12 cellular contexts compared by ENCODE assay signal in genomic region chr5:179837076-179838011, GRCh38. TPM values are rescaled to one million over a fixed set of nuclear protein-coding genes. Genes with fewer than 3 reads are reported as not detected.
DNase-seq lines count a peak whose midpoint lies in the region; ATAC-seq lines count a peak whose summit lies in the region.
"Had no signal": no experiment of that assay in that cellular context is flagged by ENCODE, and none has a peak within 500 bp of the region (broad histone marks: within the 10 kb centered on the region; RNA-seq: fewer than 3 reads in every experiment).

No MANE protein-coding gene starts in this region.

- H3K27ac Mint-ChIP-seq in activated CD4-positive, alpha-beta T cell treated with anti-CD3 and anti-CD28 coated beads for 36 hours, result peak overlapping the region; percentile 89
- peak overlapping the region; percentile 89 for H3K27ac Mint-ChIP-seq in activated T-helper 2 cell treated with anti-CD3 and anti-CD28 coated beads, Interferon-gamma antibody, Interleukin-2, Interleukin-4, amounts not matched to agents 10 μg/mL and 5 μg/mL and 100 μg/mL, durations not matched to agents 14 hours and 24 hours and 36 hours
- H3K27ac Mint-ChIP-seq in stimulated activated memory B cell treated with anti-CD40 and anti-IgM and Interleukin-4, amounts not matched to agents 10 μg/mL and 1 μg/mL and 100 μg/mL, for 72 hours, result peak overlapping the region; percentile 79
- H3K27ac Mint-ChIP-seq: dendritic cell treated with granulocyte-macrophage colony-stimulating factor and Interleukin-4, amounts not matched to agents 40 ng/mL and 50 ng/mL, for 4 days had no signal

- ATAC-seq in activated CD4-positive, alpha-beta T cell treated with anti-CD3 and anti-CD28 coated beads for 36 hours, result no peak
- ATAC-seq in left ventricle myocardium superior, result peak; percentile 13
- peak; percentile 27 for ATAC-seq in stimulated activated memory B cell treated with anti-CD40 and anti-IgM and Interleukin-4, amounts not matched to agents 10 μg/mL and 1 μg/mL and 100 μg/mL, for 72 hours

- H3K9me3 Mint-ChIP-seq in activated CD4-positive, alpha-beta T cell treated with anti-CD3 and anti-CD28 coated beads for 36 hours (ENCODE audit: low read depth), result no peaks in the 10 kb centered on the region
- no peaks in the 10 kb centered on the region for H3K9me3 Mint-ChIP-seq in activated T-helper 2 cell treated with anti-CD3 and anti-CD28 coated beads, Interferon-gamma antibody, Interleukin-2, Interleukin-4, amounts not matched to agents 10 μg/mL and 5 μg/mL and 100 μg/mL, durations not matched to agents 14 hours and 24 hours and 36 hours
- no peaks in the 10 kb centered on the region for H3K9me3 Mint-ChIP-seq in stimulated activated memory B cell treated with anti-CD40 and anti-IgM and Interleukin-4, amounts not matched to agents 10 μg/mL and 1 μg/mL and 100 μg/mL, for 72 hours
- H3K9me3 Mint-ChIP-seq: dendritic cell treated with granulocyte-macrophage colony-stimulating factor and Interleukin-4, amounts not matched to agents 40 ng/mL and 50 ng/mL, for 4 days had no signal

- peaks cover 44% of the 10 kb centered on the region for H3K36me3 Mint-ChIP-seq in activated CD4-positive, alpha-beta T cell treated with anti-CD3 and anti-CD28 coated beads for 36 hours (ENCODE audit: low read depth)
- peaks cover 67% of the 10 kb centered on the region for H3K36me3 Mint-ChIP-seq in activated T-helper 2 cell treated with anti-CD3 and anti-CD28 coated beads, Interferon-gamma antibody, Interleukin-2, Interleukin-4, amounts not matched to agents 10 μg/mL and 5 μg/mL and 100 μg/mL, durations not matched to agents 14 hours and 24 hours and 36 hours (ENCODE audit: low read depth)
- peaks cover 65% of the 10 kb centered on the region for H3K36me3 Mint-ChIP-seq in stimulated activated memory B cell treated with anti-CD40 and anti-IgM and Interleukin-4, amounts not matched to agents 10 μg/mL and 1 μg/mL and 100 μg/mL, for 72 hours

- H3K27me3 Mint-ChIP-seq in activated CD4-positive, alpha-beta T cell treated with anti-CD3 and anti-CD28 coated beads for 36 hours, result no peaks in the 10 kb centered on the region
- no peaks in the 10 kb centered on the region for H3K27me3 Mint-ChIP-seq in activated T-helper 2 cell treated with anti-CD3 and anti-CD28 coated beads, Interferon-gamma antibody, Interleukin-2, Interleukin-4, amounts not matched to agents 10 μg/mL and 5 μg/mL and 100 μg/mL, durations not matched to agents 14 hours and 24 hours and 36 hours (ENCODE audit: low read depth)
- H3K27me3 Mint-ChIP-seq in stimulated activated memory B cell treated with anti-CD40 and anti-IgM and Interleukin-4, amounts not matched to agents 10 μg/mL and 1 μg/mL and 100 μg/mL, for 72 hours, result no peaks in the 10 kb centered on the region
- H3K27me3 Mint-ChIP-seq: dendritic cell treated with granulocyte-macrophage colony-stimulating factor and Interleukin-4, amounts not matched to agents 40 ng/mL and 50 ng/mL, for 4 days had no signal

- intact Hi-C loops in activated CD4-positive, alpha-beta T cell treated with anti-CD3 and anti-CD28 coated beads for 36 hours (cut with DNase I, micrococcal nuclease), result loop anchor here in 1 of 2 experiments (5.0 kb wide), 1 partner anchor 35 kb away; no protein-coding TSS in a partner anchor
- intact Hi-C loops in activated T-helper 2 cell treated with anti-CD3 and anti-CD28 coated beads, Interferon-gamma antibody, Interleukin-2, Interleukin-4, amounts not matched to agents 10 μg/mL and 5 μg/mL and 100 μg/mL, durations not matched to agents 14 hours and 24 hours and 36 hours (cut with micrococcal nuclease), result loop anchor here (2.0 to 5.0 kb wide), 2 partner anchors 17 to 35 kb away; partner anchors contain the start of gene SQSTM1
- intact Hi-C loops in left ventricle myocardium superior (cut with micrococcal nuclease), result no loop called here

- no peak overlapping the region for H3K4me3 Mint-ChIP-seq in activated CD4-positive, alpha-beta T cell treated with anti-CD3 and anti-CD28 coated beads for 36 hours
- no peak overlapping the region for H3K4me3 Mint-ChIP-seq in activated T-helper 2 cell treated with anti-CD3 and anti-CD28 coated beads, Interferon-gamma antibody, Interleukin-2, Interleukin-4, amounts not matched to agents 10 μg/mL and 5 μg/mL and 100 μg/mL, durations not matched to agents 14 hours and 24 hours and 36 hours (ENCODE audit: low read depth)
- no peak overlapping the region for H3K4me3 Mint-ChIP-seq in stimulated activated memory B cell treated with anti-CD40 and anti-IgM and Interleukin-4, amounts not matched to agents 10 μg/mL and 1 μg/mL and 100 μg/mL, for 72 hours
- H3K4me3 Mint-ChIP-seq: dendritic cell treated with granulocyte-macrophage colony-stimulating factor and Interleukin-4, amounts not matched to agents 40 ng/mL and 50 ng/mL, for 4 days; H9; nephron had no signal

- POLR2A ChIA-PET in activated CD4-positive, alpha-beta T cell treated with anti-CD3 and anti-CD28 coated beads for 36 hours (lab: Charles Lee), result interaction anchor here (1.0 kb wide), 1 partner anchor 10 kb away, joined by 4 read pairs; no protein-coding TSS in a partner anchor

- no peak for DNase-seq in activated CD4-positive, alpha-beta T cell treated with anti-CD3 and anti-CD28 coated beads for 36 hours
- DNase-seq in activated CD4-positive, alpha-beta T cell treated with anti-CD3 and anti-CD28 coated beads, Interleukin-2, amount 50 U/mL, for 4 hours, result no peak
- no peak for DNase-seq in activated T-helper 2 cell treated with anti-CD3 and anti-CD28 coated beads, Interferon-gamma antibody, Interleukin-2, Interleukin-4, amounts not matched to agents 10 μg/mL and 5 μg/mL and 100 μg/mL, durations not matched to agents 14 hours and 24 hours and 36 hours (ENCODE audit: low spot score)
- DNase-seq in left ventricle myocardium superior (no peak), midbrain (lab: John Stamatoyannopoulos, UW) (no peak), COR-L47 (lab: John Stamatoyannopoulos, UW) (no peak)
- no peak for DNase-seq in stimulated activated naive CD4-positive, alpha-beta T cell treated with Interleukin-2 at 50 U/mL for 16 hours (lab: John Stamatoyannopoulos, UW)
- DNase-seq: H9, NCI-H526 had no signal

- peaks cover 17% of the 10 kb centered on the region for H3K4me1 Mint-ChIP-seq in activated CD4-positive, alpha-beta T cell treated with anti-CD3 and anti-CD28 coated beads for 36 hours
- H3K4me1 Mint-ChIP-seq in activated T-helper 2 cell treated with anti-CD3 and anti-CD28 coated beads, Interferon-gamma antibody, Interleukin-2, Interleukin-4, amounts not matched to agents 10 μg/mL and 5 μg/mL and 100 μg/mL, durations not matched to agents 14 hours and 24 hours and 36 hours (ENCODE audit: low read depth), result peaks cover 15% of the 10 kb centered on the region
- peaks cover 22% of the 10 kb centered on the region for H3K4me1 Mint-ChIP-seq in stimulated activated memory B cell treated with anti-CD40 and anti-IgM and Interleukin-4, amounts not matched to agents 10 μg/mL and 1 μg/mL and 100 μg/mL, for 72 hours
- H3K4me1 Mint-ChIP-seq: H9, nephron had no signal

- CTCF ChIA-PET in activated CD4-positive, alpha-beta T cell treated with anti-CD3 and anti-CD28 coated beads for 36 hours (lab: Charles Lee), result interaction anchor here (0.7 to 1.4 kb wide), 8 partner anchors 10 to 140 kb away, joined by 3 to 5 read pairs (median 4); partner anchors contain the start of gene SQSTM1

RNA-seq across cellular contexts. Expression of gene SQSTM1, which starts 16.6 kb away (rescaled TPM):
- 10 to 100 TPM; 70.6 to 87.6 TPM for total RNA-seq in activated CD4-positive, alpha-beta T cell treated with anti-CD3 and anti-CD28 coated beads for 36 hours
- 194 TPM in 2 replicates for total RNA-seq in activated T-helper 2 cell treated with anti-CD3 and anti-CD28 coated beads, Interferon-gamma antibody, Interleukin-2, Interleukin-4, amounts not matched to agents 10 μg/mL and 5 μg/mL and 100 μg/mL, durations not matched to agents 14 hours and 24 hours and 36 hours
- 434 TPM for total RNA-seq in left ventricle myocardium superior

RNA-seq across cellular contexts. Expression of gene MRNIP, which starts 21.3 kb away (rescaled TPM):
- 10 to 100 TPM; 19.4 to 19.7 TPM for total RNA-seq in activated CD4-positive, alpha-beta T cell treated with anti-CD3 and anti-CD28 coated beads for 36 hours
- total RNA-seq in activated T-helper 2 cell treated with anti-CD3 and anti-CD28 coated beads, Interferon-gamma antibody, Interleukin-2, Interleukin-4, amounts not matched to agents 10 μg/mL and 5 μg/mL and 100 μg/mL, durations not matched to agents 14 hours and 24 hours and 36 hours, result 24.4 and 30.1 TPM in 2 replicates
- total RNA-seq in left ventricle myocardium superior, result 14.8 TPM

RNA-seq across cellular contexts. Expression of gene MGAT4B, which starts 30.7 kb away (rescaled TPM):
- 10 to 100 TPM; 52.4 to 62.8 TPM for total RNA-seq in activated CD4-positive, alpha-beta T cell treated with anti-CD3 and anti-CD28 coated beads for 36 hours
- total RNA-seq in activated T-helper 2 cell treated with anti-CD3 and anti-CD28 coated beads, Interferon-gamma antibody, Interleukin-2, Interleukin-4, amounts not matched to agents 10 μg/mL and 5 μg/mL and 100 μg/mL, durations not matched to agents 14 hours and 24 hours and 36 hours, result 135 and 139 TPM in 2 replicates
- 110 TPM for total RNA-seq in left ventricle myocardium superior

RNA-seq across cellular contexts. Expression of gene LTC4S, which starts 43.6 kb away (rescaled TPM):
- under 1 TPM; 0.39 to 0.42 TPM for total RNA-seq in activated CD4-positive, alpha-beta T cell treated with anti-CD3 and anti-CD28 coated beads for 36 hours
- total RNA-seq in activated T-helper 2 cell treated with anti-CD3 and anti-CD28 coated beads, Interferon-gamma antibody, Interleukin-2, Interleukin-4, amounts not matched to agents 10 μg/mL and 5 μg/mL and 100 μg/mL, durations not matched to agents 14 hours and 24 hours and 36 hours, result 0.62 and 3.2 TPM in 2 replicates
- 7.1 TPM for total RNA-seq in left ventricle myocardium superior
